Comparison of ENCODE assay signal across 8 cellular contexts in genomic region chr6:32195902-32196681, GRCh38. TPM values are rescaled to one million over a fixed set of nuclear protein-coding genes. Genes with fewer than 3 reads are reported as not detected.
A peak's percentile ranks its signal among the peaks of the same experiment; 100 is the strongest.
DNase-seq lines count a peak whose midpoint lies in the region; ATAC-seq and TF ChIP-seq lines count a peak whose summit lies in the region.

No MANE protein-coding gene starts in this region.

- H3K9ac ChIP-seq in duodenal mucosa (ENCODE audit: low read depth in 1 of 2, low read length in 2 of 2) (peak overlapping the region; percentile 95 to 98), liver (ENCODE audit: low read depth in 1 of 2, low read length in 2 of 2) (peak overlapping the region; percentile 74 to 98)

- no peaks in the 10 kb centered on the region for H3K36me3 ChIP-seq in duodenal mucosa (ENCODE audit: control insufficient read depth in 1 of 2, insufficient read depth in 2 of 2, low read length in 2 of 2)
- no peaks in the 10 kb centered on the region for H3K36me3 ChIP-seq in liver (ENCODE audit: control insufficient read depth in 4 of 4, insufficient read depth in 3 of 4, low read depth in 1 of 4, low read length in 3 of 4)

- peak overlapping the region; percentile 89 for H3K4me3 ChIP-seq in AG09309 (ENCODE audit: control insufficient read depth, low read depth, low read length)
- peak overlapping the region; percentile 82 to 86 for H3K4me3 ChIP-seq in duodenal mucosa (ENCODE audit: low read depth in 1 of 2, low read length in 2 of 2)
- H3K4me3 ChIP-seq in liver (ENCODE audit: low read depth in 1 of 3, low read length in 3 of 3) = peak overlapping the region; percentile 54 to 91 (median 63)

- TF ChIP-seq CTCF in AG09309 (IDR thresholded peaks at IDR 0.05; ENCODE audit: control insufficient read depth, insufficient read depth, low read depth, low read length, missing control alignments) (no peak), liver (IDR thresholded peaks at IDR 0.05; ENCODE audit: low read depth, low read length, missing input control) (no peak)

- H3K27me3 ChIP-seq in duodenal mucosa (ENCODE audit: control insufficient read depth in 1 of 2, insufficient read depth in 2 of 2, low read length in 2 of 2) = no peaks in the 10 kb centered on the region
- no peaks in the 10 kb centered on the region for H3K27me3 ChIP-seq in liver (ENCODE audit: control insufficient read depth in 4 of 4, insufficient read depth in 4 of 4, low read length in 3 of 4)

- H3K27ac ChIP-seq in duodenal mucosa (ENCODE audit: low read depth, low read length) (peak overlapping the region; percentile 99), liver (ENCODE audit: low read depth in 1 of 2, low read length in 2 of 2) (peak overlapping the region; percentile 92 to 99)

- ATAC-seq in GM18867 (IDR thresholded peaks at IDR 0.05; ENCODE audit: unreplicated experiment) (peak; percentile 79), HG03066 (IDR thresholded peaks at IDR 0.05; ENCODE audit: low read depth, unreplicated experiment) (peak; percentile 65)

- no peak for TF ChIP-seq RAD21 in liver (IDR thresholded peaks at IDR 0.05)

- H3K4me1 ChIP-seq in duodenal mucosa (ENCODE audit: control insufficient read depth in 1 of 2, insufficient read depth in 2 of 2, low read length in 2 of 2) (peaks cover 31 to 42% of the 10 kb centered on the region in 2 donors), liver (ENCODE audit: control insufficient read depth in 4 of 4, insufficient read depth in 4 of 4, low read length in 3 of 4) (peaks cover 2 to 23% (median 13%) of the 10 kb centered on the region in 4 donors)

- H3K9me3 ChIP-seq in duodenal mucosa (ENCODE audit: control insufficient read depth in 1 of 2, low read length in 2 of 2) (no peaks in the 10 kb centered on the region), liver (ENCODE audit: control insufficient read depth in 4 of 4, low read length in 3 of 4) (no peaks in the 10 kb centered on the region)

- peak; percentile 21 for DNase-seq in AG09309 (ENCODE audit: low read depth)
- DNase-seq in NCI-H2227 (lab: John Stamatoyannopoulos, UW; ENCODE audit: unreplicated experiment) = peak; percentile 97
- peak; percentile 65 for DNase-seq in activated CD4-positive, CD25-positive, alpha-beta regulatory T cell treated with anti-CD3 and anti-CD28 coated beads, Interleukin-2, amount 50 U/mL, for 72 hours
- peak; percentile 48 to 59 for DNase-seq in stimulated activated CD4-positive, alpha-beta T cell treated with anti-CD3 and anti-CD28 coated beads, Interleukin-4, amount 100 ng/mL, for 4 hours

- under 1% methylated on average over 58 of the region's 58 CpGs for whole genome bisulfite sequencing in liver

TF ChIP-seq in liver, 16 proteins besides CTCF, POLR2A, EP300 and RAD21:
- TF ChIP-seq, protein P1, sequence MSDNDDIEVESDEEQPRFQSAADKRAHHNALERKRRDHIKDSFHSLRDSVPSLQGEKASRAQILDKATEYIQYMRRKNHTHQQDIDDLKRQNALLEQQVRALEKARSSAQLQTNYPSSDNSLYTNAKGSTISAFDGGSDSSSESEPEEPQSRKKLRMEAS (IDR thresholded peaks at IDR 0.05) = peak; percentile 19
- TF ChIP-seq FOXA1 (IDR thresholded peaks at IDR 0.05) = peak; percentile 28
- TF ChIP-seq GABPA (IDR thresholded peaks at IDR 0.05 in 1 of 2, conservative IDR thresholded peaks at IDR 0.05 in 1 of 2) = no peak
- TF ChIP-seq, protein P2, sequence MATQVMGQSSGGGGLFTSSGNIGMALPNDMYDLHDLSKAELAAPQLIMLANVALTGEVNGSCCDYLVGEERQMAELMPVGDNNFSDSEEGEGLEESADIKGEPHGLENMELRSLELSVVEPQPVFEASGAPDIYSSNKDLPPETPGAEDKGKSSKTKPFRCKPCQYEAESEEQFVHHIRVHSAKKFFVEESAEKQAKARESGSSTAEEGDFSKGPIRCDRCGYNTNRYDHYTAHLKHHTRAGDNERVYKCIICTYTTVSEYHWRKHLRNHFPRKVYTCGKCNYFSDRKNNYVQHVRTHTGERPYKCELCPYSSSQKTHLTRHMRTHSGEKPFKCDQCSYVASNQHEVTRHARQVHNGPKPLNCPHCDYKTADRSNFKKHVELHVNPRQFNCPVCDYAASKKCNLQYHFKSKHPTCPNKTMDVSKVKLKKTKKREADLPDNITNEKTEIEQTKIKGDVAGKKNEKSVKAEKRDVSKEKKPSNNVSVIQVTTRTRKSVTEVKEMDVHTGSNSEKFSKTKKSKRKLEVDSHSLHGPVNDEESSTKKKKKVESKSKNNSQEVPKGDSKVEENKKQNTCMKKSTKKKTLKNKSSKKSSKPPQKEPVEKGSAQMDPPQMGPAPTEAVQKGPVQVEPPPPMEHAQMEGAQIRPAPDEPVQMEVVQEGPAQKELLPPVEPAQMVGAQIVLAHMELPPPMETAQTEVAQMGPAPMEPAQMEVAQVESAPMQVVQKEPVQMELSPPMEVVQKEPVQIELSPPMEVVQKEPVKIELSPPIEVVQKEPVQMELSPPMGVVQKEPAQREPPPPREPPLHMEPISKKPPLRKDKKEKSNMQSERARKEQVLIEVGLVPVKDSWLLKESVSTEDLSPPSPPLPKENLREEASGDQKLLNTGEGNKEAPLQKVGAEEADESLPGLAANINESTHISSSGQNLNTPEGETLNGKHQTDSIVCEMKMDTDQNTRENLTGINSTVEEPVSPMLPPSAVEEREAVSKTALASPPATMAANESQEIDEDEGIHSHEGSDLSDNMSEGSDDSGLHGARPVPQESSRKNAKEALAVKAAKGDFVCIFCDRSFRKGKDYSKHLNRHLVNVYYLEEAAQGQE (IDR thresholded peaks at IDR 0.05) = peak; percentile 58
- TF ChIP-seq NR2F2 (IDR thresholded peaks at IDR 0.05) = peak; percentile 39
- no peak for TF ChIP-seq HNF4A (conservative IDR thresholded peaks at IDR 0.05)
- TF ChIP-seq RXRA (IDR thresholded peaks at IDR 0.05) = no peak
- TF ChIP-seq HNF4G (IDR thresholded peaks at IDR 0.05) = no peak
- TF ChIP-seq ATF3 (IDR thresholded peaks at IDR 0.05) = no peak
- TF ChIP-seq, protein P3, sequence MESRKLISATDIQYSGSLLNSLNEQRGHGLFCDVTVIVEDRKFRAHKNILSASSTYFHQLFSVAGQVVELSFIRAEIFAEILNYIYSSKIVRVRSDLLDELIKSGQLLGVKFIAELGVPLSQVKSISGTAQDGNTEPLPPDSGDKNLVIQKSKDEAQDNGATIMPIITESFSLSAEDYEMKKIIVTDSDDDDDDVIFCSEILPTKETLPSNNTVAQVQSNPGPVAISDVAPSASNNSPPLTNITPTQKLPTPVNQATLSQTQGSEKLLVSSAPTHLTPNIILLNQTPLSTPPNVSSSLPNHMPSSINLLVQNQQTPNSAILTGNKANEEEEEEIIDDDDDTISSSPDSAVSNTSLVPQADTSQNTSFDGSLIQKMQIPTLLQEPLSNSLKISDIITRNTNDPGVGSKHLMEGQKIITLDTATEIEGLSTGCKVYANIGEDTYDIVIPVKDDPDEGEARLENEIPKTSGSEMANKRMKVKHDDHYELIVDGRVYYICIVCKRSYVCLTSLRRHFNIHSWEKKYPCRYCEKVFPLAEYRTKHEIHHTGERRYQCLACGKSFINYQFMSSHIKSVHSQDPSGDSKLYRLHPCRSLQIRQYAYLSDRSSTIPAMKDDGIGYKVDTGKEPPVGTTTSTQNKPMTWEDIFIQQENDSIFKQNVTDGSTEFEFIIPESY (IDR thresholded peaks at IDR 0.05) = peak; percentile 22
- peak in 1 of 2 donors; percentile 89 for TF ChIP-seq EGR1 (IDR thresholded peaks at IDR 0.05; ENCODE audit: low read depth in 2 of 2)
- TF ChIP-seq YY1 (IDR thresholded peaks at IDR 0.05) = peak; percentile 36
- peak; percentile 40 for TF ChIP-seq TAF1 (conservative IDR thresholded peaks at IDR 0.05)
- peak; percentile 68 for TF ChIP-seq SP1 (IDR thresholded peaks at IDR 0.05)
- no peak for TF ChIP-seq FOXA2 (IDR thresholded peaks at IDR 0.05)
- TF ChIP-seq JUND (IDR thresholded peaks at IDR 0.05) = peak; percentile 58 to 64

RNA-seq across cellular contexts. Expression of gene GPSM3, which starts 3.6 kb away (rescaled TPM):
- 1 to 10 TPM; 2.3 to 6.6 TPM for total RNA-seq in liver
- 1 to 10 TPM; 6.0 to 8.0 TPM for polyA plus RNA-seq in liver

RNA-seq across cellular contexts. Expression of gene PBX2, which starts 6.1 kb away (rescaled TPM):
- 10 to 100 TPM; 21.3 to 52.5 TPM for total RNA-seq in liver
- 10 to 100 TPM in 1 of 2 donors, 1 to 10 TPM in 1; 1.5 to 16.0 TPM for polyA plus RNA-seq in liver

RNA-seq across cellular contexts. Expression of gene AGER, which starts 12.0 kb away (rescaled TPM):
- total RNA-seq in liver = under 1 TPM; 0.47 to 0.92 TPM
- under 1 TPM; 0.75 to 0.91 TPM for polyA plus RNA-seq in liver

RNA-seq across cellular contexts. Expression of gene RNF5, which starts 17.9 kb away (rescaled TPM):
- total RNA-seq in liver = 10 to 100 TPM; 51.5 to 56.1 TPM
- 10 to 100 TPM; 65.9 to 85.9 TPM for polyA plus RNA-seq in liver

RNA-seq across cellular contexts. Expression of gene AGPAT1, which starts 20.2 kb away (rescaled TPM):
- total RNA-seq in liver = 10 to 100 TPM; 10.4 to 14.7 TPM
- polyA plus RNA-seq in liver = 10 to 100 TPM; 20.3 to 45.1 TPM

Comparison
In these comparisons a context has a peak if more than half of its experiments do, and no peak if none do; other contexts are left out.
1. Peak in every context shown above with its lines: DNase-seq, ATAC-seq, H3K4me3 ChIP-seq and H3K27ac ChIP-seq.
2. DNase-seq: peak in every context shown above with its lines; median percentile 97 in NCI-H2227; 65 in activated CD4-positive, CD25-positive, alpha-beta regulatory T cell treated with anti-CD3 and anti-CD28 coated beads, Interleukin-2, amount 50 U/mL, for 72 hours; 54 in stimulated activated CD4-positive, alpha-beta T cell treated with anti-CD3 and anti-CD28 coated beads, Interleukin-4, amount 100 ng/mL, for 4 hours; 21 in AG09309.